ENCODE assay signal across 7 cellular contexts in genomic region chr14:73059326-73059725, GRCh38. TPM values are rescaled to one million over a fixed set of nuclear protein-coding genes. Genes with fewer than 3 reads are reported as not detected.
A peak's percentile ranks its signal among the peaks of the same experiment; 100 is the strongest.
DNase-seq lines count a peak whose midpoint lies in the region; ATAC-seq, FAIRE-seq and TF ChIP-seq lines count a peak whose summit lies in the region.

No MANE protein-coding gene starts in this region.

- H3K4me3 ChIP-seq in Panc1 (ENCODE audit: low read depth in 2 of 2, low read length in 2 of 2) (peak overlapping the region; percentile 94 to 96), foreskin fibroblast (ENCODE audit: low read depth in 1 of 2, low read length in 2 of 2) (peak overlapping the region; percentile 97 to 98), stomach (peak overlapping the region; percentile 66 to 93 (median 88))

- TF ChIP-seq POLR2A in stomach (IDR thresholded peaks at IDR 0.05), result no peak

- TF ChIP-seq EP300 in stomach (IDR thresholded peaks at IDR 0.05), result no peak

- H3K9me3 ChIP-seq in Panc1 (ENCODE audit: control insufficient read depth, insufficient read depth, low read depth, low read length) (no peaks in the 10 kb centered on the region), stomach (no peaks in the 10 kb centered on the region)

- no peaks in the 10 kb centered on the region for H3K27me3 ChIP-seq in Panc1 (ENCODE audit: control insufficient read depth, insufficient read depth, low read length)
- H3K27me3 ChIP-seq in stomach, result no peaks in the 10 kb centered on the region

- intact Hi-C loops in Panc1 (cut with micrococcal nuclease; ENCODE audit: unreplicated experiment) (no loop called here), stomach (cut with DNase I; ENCODE audit: low total_unique reads) (no loop called here)

- ATAC-seq in Panc1 (no peak), GM19397 (IDR thresholded peaks at IDR 0.05; ENCODE audit: unreplicated experiment) (no peak)

- WGBS in stomach, 5 donors, result 0% methylated on average over 9 of the region's 9 CpGs

- peak; percentile 47 for FAIRE-seq in GM18507 (lab: Jason Lieb, UNC)

- peak overlapping the region; percentile 99 for H3K27ac ChIP-seq in Panc1 (ENCODE audit: low read length)
- H3K27ac ChIP-seq in stomach, result peak overlapping the region; percentile 79 to 96 (median 95)

- no peaks in the 10 kb centered on the region for H3K4me1 ChIP-seq in Panc1 (ENCODE audit: control insufficient read depth, insufficient read depth, low read length)
- peaks cover 35 to 59% (median 51%) of the 10 kb centered on the region in 4 donors for H3K4me1 ChIP-seq in stomach

- BruUV-seq in Panc1 (replicated peaks; lab: Mats Ljungman, UMichigan), result no TSS peak

- in situ Hi-C loops in Panc1 (cut with HindIII; ENCODE audit: low pct_unique_long_range_greater_than_20kb, low sequenced_read_pairs), result no loop called here

- TF ChIP-seq CTCF in Panc1 (IDR thresholded peaks at IDR 0.05) (no peak), foreskin fibroblast (IDR thresholded peaks at IDR 0.05; ENCODE audit: low read depth, low read length) (no peak), stomach (IDR thresholded peaks at IDR 0.05) (no peak)

- CTCF ChIA-PET in Panc1 (lab: Charles Lee), result interaction anchor here (0.6 kb wide), 1 partner anchor 13 kb away, joined by 4 read pairs; no protein-coding TSS in a partner anchor

- DNase-seq in GM18507 (ENCODE audit: extremely low spot score, insufficient read length, low read depth), result no peak
- no peak for DNase-seq in Panc1 (ENCODE audit: low read depth, low spot score)
- DNase-seq in foreskin fibroblast, result no peak
- no peak for DNase-seq in stomach
- DNase-seq in activated naive CD4-positive, alpha-beta T cell treated with Interleukin-2 at 50 U/mL for 16 hours, result no peak
- DNase-seq in foreskin melanocyte, result no peak

- POLR2A ChIA-PET in Panc1 (lab: Charles Lee), result interaction anchor here (0.6 to 1.2 kb wide), 4 partner anchors 11 to 150 kb away, joined by 3 to 5 read pairs (median 4); partner anchors contain the start of gene ZFYVE1

- H3K36me3 ChIP-seq in Panc1 (ENCODE audit: control insufficient read depth, insufficient read depth, low read length) (peaks cover 5% of the 10 kb centered on the region; the same call in 1 of the 2 replicates), stomach (peaks cover 3 to 17% (median 10%) of the 10 kb centered on the region in 4 donors)

RNA-seq across cellular contexts. Expression of gene RBM25, which starts 1.0 kb away (rescaled TPM):
- total RNA-seq in Panc1 (2021; ENCODE audit: unreplicated experiment), result 59.7 TPM
- polyA plus RNA-seq in Panc1 (2012; ENCODE audit: insufficient read length), result 25.0 TPM
- 100 to 1,000 TPM; 100 to 149 (median 119) TPM for total RNA-seq in stomach
- polyA plus RNA-seq in stomach, result 10 to 100 TPM; 15.5 to 47.2 (median 28.8) TPM

RNA-seq across cellular contexts. Expression of gene ZFYVE1, which starts 32.4 kb away (rescaled TPM):
- total RNA-seq in Panc1 (2021; ENCODE audit: unreplicated experiment) (19.8 TPM), stomach (10 to 100 TPM in 3 of 5 donors, 1 to 10 TPM in 2; 2.7 to 50.8 (median 14.5) TPM)
- polyA plus RNA-seq in Panc1 (2012; ENCODE audit: insufficient read length), result 17.4 TPM
- 1 to 10 TPM; 3.4 to 6.1 (median 5.5) TPM for polyA plus RNA-seq in stomach
